1 cellular context compared by ENCODE assay signal in genomic region chr10:33125522-33125921, GRCh38.
TF ChIP-seq lines count a peak whose summit lies in the region.

No MANE protein-coding gene starts in this region.

TF ChIP-seq in GM23338, 12 proteins besides CTCF, POLR2A, EP300 and RAD21 (continued from another document):
- TF ChIP-seq REST (IDR thresholded peaks at IDR 0.05; ENCODE audit: unreplicated experiment) (no peak), STAT1 (IDR thresholded peaks at IDR 0.05; ENCODE audit: unreplicated experiment) (no peak), ETS1 (IDR thresholded peaks at IDR 0.05) (no peak), POLR2AphosphoS5 (IDR thresholded peaks at IDR 0.05; ENCODE audit: low read depth) (no peak), EZH2phosphoT487 (IDR thresholded peaks at IDR 0.05; ENCODE audit: unreplicated experiment) (no peak), ZNF114 (CRISPR knock-in tag; IDR thresholded peaks at IDR 0.05) (no peak), EZH2 (IDR thresholded peaks at IDR 0.05; ENCODE audit: low read depth, unreplicated experiment) (no peak), NANOG (IDR thresholded peaks at IDR 0.05; ENCODE audit: borderline replicate concordance) (no peak), ZNF331 (CRISPR knock-in tag; IDR thresholded peaks at IDR 0.05; ENCODE audit: low read depth) (no peak), CREB1 (CRISPR knock-in tag; IDR thresholded peaks at IDR 0.05; ENCODE audit: low read depth) (no peak)
TF ChIP-seq in GM23338: peak in this region for 0.
